ENCODE assay signal across 8 cellular contexts in the genomic region with DNA sequence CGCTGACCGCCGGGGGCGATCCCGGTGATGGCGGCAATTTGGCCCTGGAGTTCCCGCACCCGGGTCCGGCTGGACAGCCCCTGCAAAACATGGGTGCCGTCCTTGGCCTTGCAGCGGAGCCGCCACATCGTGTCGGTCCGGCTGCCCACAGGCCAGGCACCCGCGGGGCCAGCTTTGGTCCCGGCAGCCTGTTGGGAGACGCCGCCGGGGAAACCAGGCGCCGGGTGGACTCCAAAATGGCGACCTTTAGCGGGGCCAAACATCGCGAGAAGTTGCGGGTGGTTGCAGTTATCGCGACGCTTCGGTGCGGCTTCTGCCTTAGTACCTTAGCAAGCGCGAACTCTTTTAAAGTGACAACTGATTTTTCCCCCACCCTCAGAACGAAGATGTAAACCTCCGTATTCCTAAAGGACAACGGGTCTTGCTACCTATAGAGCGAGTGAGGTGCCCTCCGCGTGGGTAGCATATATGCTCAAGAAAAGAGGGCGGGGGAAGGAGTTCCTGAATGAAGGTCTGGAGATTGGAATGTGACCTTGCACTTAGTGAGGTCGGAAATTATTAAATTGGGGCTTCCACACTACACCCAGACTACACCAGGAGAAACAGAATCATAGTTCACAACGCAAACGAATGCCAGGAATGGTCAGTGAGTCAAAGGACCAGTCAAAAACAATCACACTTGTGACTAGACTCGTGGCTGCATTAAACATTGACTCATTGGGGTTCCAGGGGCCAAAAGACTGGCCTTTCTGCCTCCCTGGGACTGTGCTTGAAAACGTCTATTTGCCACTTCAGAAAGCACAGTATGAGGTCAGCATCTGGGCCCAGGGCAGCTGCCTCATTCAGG. TPM values are rescaled to one million over a fixed set of nuclear protein-coding genes. Genes with fewer than 3 reads are reported as not detected.
DNase-seq lines count a peak whose midpoint lies in the region; ATAC-seq and TF ChIP-seq lines count a peak whose summit lies in the region.

Gene YOD1, minus strand, starts transcription at position 441 of the 847 bp plus-strand sequence. Its CDS starts 178 bp downstream, at position 263.

- peak within 1 kb of the TSS; percentile 79 for H3K4me3 ChIP-seq in Loucy (ENCODE audit: low read length, poor library complexity, severe bottlenecking)
- H3K4me3 ChIP-seq in fibroblast of the aortic adventitia (ENCODE audit: low read depth, low read length), result peak within 1 kb of the TSS; percentile 98

- H3K9me3 Mint-ChIP-seq in natural killer cell treated with Interleukin-12 subunit alpha and Interleukin-12 subunit beta and Interleukin-15 and Interleukin-18, amount 100 ng/mL, for 72 hours, result no peaks in the 10 kb centered on the region
- no peaks in the 10 kb centered on the region for H3K9me3 Mint-ChIP-seq in stimulated activated naive B cell treated with anti-CD40 and anti-IgM and Interleukin-4, amounts not matched to agents 10 μg/mL and 1 μg/mL and 100 μg/mL, for 72 hours

- H3K36me3 Mint-ChIP-seq in natural killer cell treated with Interleukin-12 subunit alpha and Interleukin-12 subunit beta and Interleukin-15 and Interleukin-18, amount 100 ng/mL, for 72 hours, result peaks cover 10% of the 10 kb centered on the region
- H3K36me3 Mint-ChIP-seq in stimulated activated naive B cell treated with anti-CD40 and anti-IgM and Interleukin-4, amounts not matched to agents 10 μg/mL and 1 μg/mL and 100 μg/mL, for 72 hours, result peaks cover 3 to 8% of the 10 kb centered on the region in 2 donors

- no peaks in the 10 kb centered on the region for H3F3A ChIP-seq in Loucy (ENCODE audit: low read depth)

- H3K9me3 ChIP-seq in Loucy (ENCODE audit: insufficient read depth, low read depth, low read length), result no peaks in the 10 kb centered on the region

- peak within 1 kb of the TSS; percentile 91 to 99 for H3K27ac Mint-ChIP-seq in natural killer cell treated with Interleukin-12 subunit alpha and Interleukin-12 subunit beta and Interleukin-15 and Interleukin-18, amount 100 ng/mL, for 72 hours
- peak within 1 kb of the TSS; percentile 92 for H3K27ac Mint-ChIP-seq in stimulated activated naive B cell treated with anti-CD40 and anti-IgM and Interleukin-4, amounts not matched to agents 10 μg/mL and 1 μg/mL and 100 μg/mL, for 72 hours

- no peak for TF ChIP-seq CTCF in Loucy (conservative IDR thresholded peaks at IDR 0.05; ENCODE audit: low read length)
- TF ChIP-seq CTCF in fibroblast of the aortic adventitia (IDR thresholded peaks at IDR 0.05; ENCODE audit: insufficient read depth, low read length), result no peak

- H3K9ac ChIP-seq in Loucy (ENCODE audit: low read depth, low read length, poor library complexity, severe bottlenecking), result peak within 1 kb of the TSS; percentile 77

- no peaks in the 10 kb centered on the region for H3K27me3 ChIP-seq in Loucy (ENCODE audit: insufficient read depth, low read length, poor library complexity, severe bottlenecking)

- peaks cover 10% of the 10 kb centered on the region for H4K20me1 ChIP-seq in Loucy (ENCODE audit: insufficient read depth, low read length, poor library complexity, severe bottlenecking)

- peak; percentile 47 for ATAC-seq in GM21515 (IDR thresholded peaks at IDR 0.05; ENCODE audit: unreplicated experiment)
- peak; percentile 75 to 82 for ATAC-seq in natural killer cell treated with Interleukin-12 subunit alpha and Interleukin-12 subunit beta and Interleukin-15 and Interleukin-18, amount 100 ng/mL, for 72 hours
- peak; percentile 49 to 55 for ATAC-seq in stimulated activated naive B cell treated with anti-CD40 and anti-IgM and Interleukin-4, amounts not matched to agents 10 μg/mL and 1 μg/mL and 100 μg/mL, for 72 hours (replicated peaks)

- DNase-seq in COR-L47 (lab: John Stamatoyannopoulos, UW), result peak; percentile 89
- peak; percentile 92 for DNase-seq in RPMI8226
- DNase-seq in activated T-helper 9 cell treated with anti-CD3 and anti-CD28 coated beads, Interleukin-2, amount 50 U/mL, for 16 hours (ENCODE audit: low read depth), result peak; percentile 81
- DNase-seq in fibroblast of the aortic adventitia (ENCODE audit: low read depth), result peak; percentile 94
- DNase-seq in natural killer cell treated with Interleukin-12 subunit alpha and Interleukin-12 subunit beta and Interleukin-15 and Interleukin-18, amount 100 ng/mL, for 72 hours (ENCODE audit: low spot score), result peak; percentile 91
- DNase-seq in stimulated activated naive B cell treated with anti-CD40 and anti-IgM and Interleukin-4, amounts not matched to agents 10 μg/mL and 1 μg/mL and 100 μg/mL, for 72 hours, result peak; percentile 86

- H3K4me1 Mint-ChIP-seq in natural killer cell treated with Interleukin-12 subunit alpha and Interleukin-12 subunit beta and Interleukin-15 and Interleukin-18, amount 100 ng/mL, for 72 hours (ENCODE audit: low read depth in 2 of 2), result peaks cover 32 to 33% of the 10 kb centered on the region in 2 donors
- H3K4me1 Mint-ChIP-seq in stimulated activated naive B cell treated with anti-CD40 and anti-IgM and Interleukin-4, amounts not matched to agents 10 μg/mL and 1 μg/mL and 100 μg/mL, for 72 hours, result peaks cover 30 to 50% of the 10 kb centered on the region in 2 donors

- peak within 1 kb of the TSS; percentile 68 for H3K4me2 ChIP-seq in Loucy (ENCODE audit: low read depth, low read length, poor library complexity, severe bottlenecking)

- peaks cover 37% of the 10 kb centered on the region for H3K79me2 ChIP-seq in Loucy (ENCODE audit: insufficient read depth, low read length)

- peaks cover 4% of the 10 kb centered on the region for H3K4me1 ChIP-seq in Loucy (ENCODE audit: insufficient read depth, low read length, poor library complexity, severe bottlenecking)

- peak within 1 kb of the TSS; percentile 100 for H3K4me3 Mint-ChIP-seq in natural killer cell treated with Interleukin-12 subunit alpha and Interleukin-12 subunit beta and Interleukin-15 and Interleukin-18, amount 100 ng/mL, for 72 hours
- H3K4me3 Mint-ChIP-seq in stimulated activated naive B cell treated with anti-CD40 and anti-IgM and Interleukin-4, amounts not matched to agents 10 μg/mL and 1 μg/mL and 100 μg/mL, for 72 hours, result peak within 1 kb of the TSS; percentile 86 to 94

- no peaks in the 10 kb centered on the region for H3K36me3 ChIP-seq in Loucy (ENCODE audit: insufficient read depth, low read length)

- no peaks in the 10 kb centered on the region for H3K27me3 Mint-ChIP-seq in natural killer cell treated with Interleukin-12 subunit alpha and Interleukin-12 subunit beta and Interleukin-15 and Interleukin-18, amount 100 ng/mL, for 72 hours
- H3K27me3 Mint-ChIP-seq in stimulated activated naive B cell treated with anti-CD40 and anti-IgM and Interleukin-4, amounts not matched to agents 10 μg/mL and 1 μg/mL and 100 μg/mL, for 72 hours, result no peaks in the 10 kb centered on the region

- no peaks in the 10 kb centered on the region for H3K9me2 ChIP-seq in Loucy (replicated peaks; ENCODE audit: low read depth, low read length)

- peak within 1 kb of the TSS; percentile 97 for H2AFZ ChIP-seq in Loucy (ENCODE audit: low read length)

RNA-seq across cellular contexts. Expression of gene YOD1, which starts in this region (rescaled TPM):
- 3.5 and 10.1 TPM in 2 replicates for total RNA-seq in fibroblast of the aortic adventitia (ENCODE audit: low replicate concordance)
- total RNA-seq in natural killer cell treated with Interleukin-12 subunit alpha and Interleukin-12 subunit beta and Interleukin-15 and Interleukin-18, amount 100 ng/mL, for 72 hours, result 10 to 100 TPM in 1 of 2 donors, 1 to 10 TPM in 1; 8.1 to 10.5 TPM

Comparison
In these comparisons a context has a peak if more than half of its experiments do, and no peak if none do; other contexts are left out.
1. Peak in every context shown above with its lines: DNase-seq, ATAC-seq and H3K4me3 ChIP-seq.